1 cellular context compared by ENCODE assay signal in the genomic region with DNA sequence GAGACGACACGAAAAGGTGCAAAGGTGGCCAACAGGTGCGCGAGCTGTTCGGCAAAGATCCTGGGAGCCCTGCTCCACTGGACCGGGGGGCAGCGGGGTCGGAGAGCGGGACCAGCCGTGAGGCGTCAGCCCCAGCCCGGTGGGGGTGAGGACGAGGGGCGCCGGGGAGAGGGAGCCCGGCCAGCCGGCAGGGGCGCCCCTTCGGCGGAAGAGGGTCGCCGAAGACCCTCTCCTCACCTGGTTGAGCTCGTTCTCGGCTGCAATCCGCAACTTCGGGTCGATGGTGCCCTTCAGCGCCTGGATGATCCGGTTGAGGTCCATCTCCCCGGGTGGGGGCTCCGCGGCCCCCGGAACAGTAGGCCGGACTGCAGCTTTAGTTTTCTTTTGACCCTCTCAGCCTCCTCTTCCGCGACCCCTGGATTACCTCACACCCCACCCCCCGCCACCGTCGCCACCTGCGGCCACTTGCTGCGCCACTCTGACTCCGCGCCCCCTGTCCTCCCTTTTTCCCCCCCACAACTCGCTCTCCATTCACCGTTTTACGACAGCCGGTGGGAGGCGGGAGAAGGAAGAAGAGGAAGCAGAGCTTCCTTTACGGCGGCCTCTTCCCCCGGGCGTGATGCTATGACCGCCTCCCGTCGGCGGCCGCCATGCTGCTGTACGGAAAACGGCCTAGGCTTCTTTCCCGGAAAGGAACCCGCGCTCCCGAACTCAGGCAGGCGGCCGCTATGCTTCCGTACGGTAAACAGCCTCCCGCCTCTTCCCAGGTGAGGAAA.
A peak's percentile ranks its signal among the peaks of the same experiment; 100 is the strongest.
TF ChIP-seq lines count a peak whose summit lies in the region.

Gene IPO8 (minus strand): TSS at position 543 of the 776 bp plus-strand sequence. CDS start 222 bp downstream, at position 321.

TF ChIP-seq in K562, 482 proteins besides CTCF, POLR2A, EP300 and RAD21 (continued from another document and continues in another):
- TF ChIP-seq ARID4B (CRISPR knock-in tag; IDR thresholded peaks at IDR 0.05) (0 out of 2 replicates have a peak, but pooled peaks have one; percentile 48), MECOM (CRISPR knock-in tag; IDR thresholded peaks at IDR 0.05) (no peak), PCBP1 (IDR thresholded peaks at IDR 0.05; ENCODE audit: low read depth, low read length, poor library complexity, severe bottlenecking) (no peak), GATAD2B (IDR thresholded peaks at IDR 0.05; ENCODE audit: borderline replicate concordance) (peak; percentile 61; the same call in 1 of the 2 replicates), ARID2 (IDR thresholded peaks at IDR 0.05) (no peak), MXD1 (CRISPR knock-in tag; IDR thresholded peaks at IDR 0.05; ENCODE audit: borderline replicate concordance, poor library complexity, severe bottlenecking) (no peak), MED1 (CRISPR knock-in tag; IDR thresholded peaks at IDR 0.05; ENCODE audit: borderline replicate concordance) (no peak), TRIM24 (IDR thresholded peaks at IDR 0.05) (peak in 1 of 2 experiments; percentile 32; a peak in 1 of 4 replicates), NBN (IDR thresholded peaks at IDR 0.05; ENCODE audit: low read depth) (0 out of 2 replicates have a peak, but pooled peaks have one; percentile 60), NR2C1 (IDR thresholded peaks at IDR 0.05) (peak; percentile 84), NR2C1 (tag; IDR thresholded peaks at IDR 0.05) (peak; percentile 88), ELF1 (tag; IDR thresholded peaks at IDR 0.05) (peak; percentile 88), PYGO2 (tag; IDR thresholded peaks at IDR 0.05) (no peak), UBTF (IDR thresholded peaks at IDR 0.05; ENCODE audit: borderline replicate concordance in 1 of 2, low read depth in 2 of 2, low read length in 2 of 2) (0 out of 4 replicates have a peak, but pooled peaks of 1 of the 2 experiments have one; percentile 49), NFE2 (IDR thresholded peaks at IDR 0.05; ENCODE audit: low read depth) (no peak), POLR2B (IDR thresholded peaks at IDR 0.05; ENCODE audit: low read depth, partially characterized antibody) (peak; percentile 64), ZBTB1 (CRISPR knock-in tag; IDR thresholded peaks at IDR 0.05; ENCODE audit: borderline replicate concordance, low read depth) (no peak), ZNF408 (CRISPR knock-in tag; IDR thresholded peaks at IDR 0.05; ENCODE audit: low read depth) (no peak), TAF9B (IDR thresholded peaks at IDR 0.05; ENCODE audit: partially characterized antibody) (peak; percentile 44), ZNF699 (CRISPR knock-in tag; IDR thresholded peaks at IDR 0.05; ENCODE audit: insufficient replicate concordance) (no peak), TAL1 (IDR thresholded peaks at IDR 0.05) (no peak), SNRNP70 (optimal IDR thresholded peaks at IDR 0.05; ENCODE audit: low read depth, low read length) (no peak), ATF3 (IDR thresholded peaks at IDR 0.05) (no peak), ATF3 (CRISPR knock-in tag; conservative IDR thresholded peaks at IDR 0.05) (no peak), ZC3H8 (IDR thresholded peaks at IDR 0.05) (no peak), SIN3A (IDR thresholded peaks at IDR 0.05; ENCODE audit: borderline replicate concordance in 2 of 2, control insufficient read depth in 1 of 2, low read depth in 2 of 2, low read length in 2 of 2) (peak in 1 of 2 experiments; percentile 28; a peak in 2 of 4 replicates), TAF15 (IDR thresholded peaks at IDR 0.05; ENCODE audit: low read depth, low read length) (no peak), BCOR (IDR thresholded peaks at IDR 0.05) (no peak), ZKSCAN1 (IDR thresholded peaks at IDR 0.05; ENCODE audit: low read depth, low read length) (peak; percentile 85), MGA (IDR thresholded peaks at IDR 0.05) (peak; percentile 84)
- TF ChIP-seq, protein P1, sequence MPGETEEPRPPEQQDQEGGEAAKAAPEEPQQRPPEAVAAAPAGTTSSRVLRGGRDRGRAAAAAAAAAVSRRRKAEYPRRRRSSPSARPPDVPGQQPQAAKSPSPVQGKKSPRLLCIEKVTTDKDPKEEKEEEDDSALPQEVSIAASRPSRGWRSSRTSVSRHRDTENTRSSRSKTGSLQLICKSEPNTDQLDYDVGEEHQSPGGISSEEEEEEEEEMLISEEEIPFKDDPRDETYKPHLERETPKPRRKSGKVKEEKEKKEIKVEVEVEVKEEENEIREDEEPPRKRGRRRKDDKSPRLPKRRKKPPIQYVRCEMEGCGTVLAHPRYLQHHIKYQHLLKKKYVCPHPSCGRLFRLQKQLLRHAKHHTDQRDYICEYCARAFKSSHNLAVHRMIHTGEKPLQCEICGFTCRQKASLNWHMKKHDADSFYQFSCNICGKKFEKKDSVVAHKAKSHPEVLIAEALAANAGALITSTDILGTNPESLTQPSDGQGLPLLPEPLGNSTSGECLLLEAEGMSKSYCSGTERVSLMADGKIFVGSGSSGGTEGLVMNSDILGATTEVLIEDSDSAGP (CRISPR knock-in tag; IDR thresholded peaks at IDR 0.05), result no peak
- TF ChIP-seq, protein P2, sequence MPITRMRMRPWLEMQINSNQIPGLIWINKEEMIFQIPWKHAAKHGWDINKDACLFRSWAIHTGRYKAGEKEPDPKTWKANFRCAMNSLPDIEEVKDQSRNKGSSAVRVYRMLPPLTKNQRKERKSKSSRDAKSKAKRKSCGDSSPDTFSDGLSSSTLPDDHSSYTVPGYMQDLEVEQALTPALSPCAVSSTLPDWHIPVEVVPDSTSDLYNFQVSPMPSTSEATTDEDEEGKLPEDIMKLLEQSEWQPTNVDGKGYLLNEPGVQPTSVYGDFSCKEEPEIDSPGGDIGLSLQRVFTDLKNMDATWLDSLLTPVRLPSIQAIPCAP (CRISPR knock-in tag; IDR thresholded peaks at IDR 0.05; ENCODE audit: borderline replicate concordance), result no peak
